In genomic region chr6:93992976-93993375, GRCh38 we compare ENCODE assay signal across 20 cellular contexts.
"Had no signal": no experiment of that assay in that cellular context is flagged by ENCODE, and none has a peak within 500 bp of the region (broad histone marks: within the 10 kb centered on the region; RNA-seq: fewer than 3 reads in every experiment).

No MANE protein-coding gene starts in this region.

- H3K4me3 Mint-ChIP-seq: activated naive CD4-positive, alpha-beta T cell treated with anti-CD3 and anti-CD28 coated beads for 36 hours; activated naive CD8-positive, alpha-beta T cell treated with anti-CD3 and anti-CD28 coated beads, Interleukin-2, amount 50 U/mL, for 24 hours; activated T-helper 17 cell treated with anti-CD3 and anti-CD28 coated beads, Interleukin-2, amount 50 U/mL, for 72 hours; dendritic cell treated with granulocyte-macrophage colony-stimulating factor and Interleukin-4, amounts not matched to agents 40 ng/mL and 50 ng/mL, for 4 days; natural killer cell treated with Interleukin-12 subunit alpha and Interleukin-12 subunit beta and Interleukin-15 and Interleukin-18, amount 100 ng/mL, for 72 hours; T-cell had no signal

- H3K27me3 ChIP-seq: transverse colon, vagina had no signal

- H3K9me3 Mint-ChIP-seq: activated T-helper 17 cell treated with anti-CD3 and anti-CD28 coated beads, Interleukin-2, amount 50 U/mL, for 72 hours; dendritic cell treated with granulocyte-macrophage colony-stimulating factor and Interleukin-4, amounts not matched to agents 40 ng/mL and 50 ng/mL, for 4 days had no signal

- DNase-seq: activated CD4-positive, alpha-beta T cell treated with anti-CD3 and anti-CD28 coated beads, Interleukin-2, amount 50 U/mL, for 48 hours; activated CD4-positive, CD25-positive, alpha-beta regulatory T cell treated with anti-CD3 and anti-CD28 coated beads, Interleukin-2, amount 50 U/mL, for 72 hours; activated naive CD4-positive, alpha-beta T cell treated with anti-CD3 and anti-CD28 coated beads for 36 hours; activated naive CD8-positive, alpha-beta T cell treated with anti-CD3 and anti-CD28 coated beads, Interleukin-2, amount 50 U/mL, for 24 hours; aorta; central memory CD4-positive, alpha-beta T cell; effector memory CD4-positive, alpha-beta T cell; left ventricle myocardium inferior; right cardiac atrium; small intestine; stimulated activated naive CD8-positive, alpha-beta T cell treated with anti-CD3 and anti-CD28 coated beads, Interleukin-15, Interleukin-2, amounts not matched to agents 100 U/mL and 50 U/mL, for 24 hours; T-cell; T-helper 9 cell; transverse colon had no signal

- H3K27ac ChIP-seq: epithelial cell of prostate, left ventricle myocardium inferior, prostate gland, transverse colon, vagina had no signal

- H3K9me3 ChIP-seq: left ventricle myocardium inferior, prostate gland, transverse colon, vagina had no signal

- H3K27me3 Mint-ChIP-seq: activated naive CD8-positive, alpha-beta T cell treated with anti-CD3 and anti-CD28 coated beads, Interleukin-2, amount 50 U/mL, for 24 hours; activated T-helper 17 cell treated with anti-CD3 and anti-CD28 coated beads, Interleukin-2, amount 50 U/mL, for 72 hours; dendritic cell treated with granulocyte-macrophage colony-stimulating factor and Interleukin-4, amounts not matched to agents 40 ng/mL and 50 ng/mL, for 4 days; natural killer cell treated with Interleukin-12 subunit alpha and Interleukin-12 subunit beta and Interleukin-15 and Interleukin-18, amount 100 ng/mL, for 72 hours; T-cell had no signal

- H3K36me3 ChIP-seq: left ventricle myocardium inferior, prostate gland, transverse colon, vagina had no signal

- H3K36me3 Mint-ChIP-seq: T-cell had no signal

- H3K4me1 Mint-ChIP-seq: activated naive CD8-positive, alpha-beta T cell treated with anti-CD3 and anti-CD28 coated beads, Interleukin-2, amount 50 U/mL, for 24 hours; activated T-helper 17 cell treated with anti-CD3 and anti-CD28 coated beads, Interleukin-2, amount 50 U/mL, for 72 hours; T-cell had no signal

- H3K4me3 ChIP-seq: left ventricle myocardium inferior, prostate gland, transverse colon, vagina had no signal

- H3K27ac Mint-ChIP-seq: activated naive CD4-positive, alpha-beta T cell treated with anti-CD3 and anti-CD28 coated beads for 36 hours; activated naive CD8-positive, alpha-beta T cell treated with anti-CD3 and anti-CD28 coated beads, Interleukin-2, amount 50 U/mL, for 24 hours; activated T-helper 17 cell treated with anti-CD3 and anti-CD28 coated beads, Interleukin-2, amount 50 U/mL, for 72 hours; dendritic cell treated with granulocyte-macrophage colony-stimulating factor and Interleukin-4, amounts not matched to agents 40 ng/mL and 50 ng/mL, for 4 days; natural killer cell treated with Interleukin-12 subunit alpha and Interleukin-12 subunit beta and Interleukin-15 and Interleukin-18, amount 100 ng/mL, for 72 hours; T-cell had no signal

- H3K4me1 ChIP-seq: left ventricle myocardium inferior, prostate gland, transverse colon, vagina had no signal
